ENCODE assay signal across 11 cellular contexts in genomic region chr17:75128694-75129505, GRCh38. TPM values are rescaled to one million over a fixed set of nuclear protein-coding genes. Genes with fewer than 3 reads are reported as not detected.
DNase-seq lines count a peak whose midpoint lies in the region; ATAC-seq and TF ChIP-seq lines count a peak whose summit lies in the region.
"Had no signal": no experiment of that assay in that cellular context is flagged by ENCODE, and none has a peak within 500 bp of the region (broad histone marks: within the 10 kb centered on the region; RNA-seq: fewer than 3 reads in every experiment).

No MANE protein-coding gene starts in this region.

- ATAC-seq in CD4-positive, alpha-beta T cell (ENCODE audit: poor library complexity) = no peak
- no peak for ATAC-seq in GM18873 (IDR thresholded peaks at IDR 0.05; ENCODE audit: low FRiP score, unreplicated experiment)

- H3K27me3 Mint-ChIP-seq in CD4-positive, alpha-beta T cell = no peaks in the 10 kb centered on the region
- peaks cover 2 to 5% (median 2%) of the 10 kb centered on the region in 3 donors for H3K27me3 Mint-ChIP-seq in immature natural killer cell (ENCODE audit: low read depth in 3 of 3)

- no peaks in the 10 kb centered on the region for H3K9me3 ChIP-seq in CD4-positive, alpha-beta T cell (ENCODE audit: control insufficient read depth, low read length)
- H3K9me3 ChIP-seq: BLaER1 treated with 17β-estradiol and CSF1 and Interleukin-3, amounts not matched to agents 10 nM and 100 nM had no signal

- no peaks in the 10 kb centered on the region for H3K27me3 ChIP-seq in CD4-positive, alpha-beta T cell (ENCODE audit: control insufficient read depth, insufficient read depth, low read length)
- H3K27me3 ChIP-seq: BLaER1 treated with 17β-estradiol and CSF1 and Interleukin-3, amounts not matched to agents 10 nM and 100 nM had no signal

- no peak for TF ChIP-seq CTCF in CD4-positive, alpha-beta T cell (IDR thresholded peaks at IDR 0.05)

- POLR2A ChIA-PET in CD4-positive, alpha-beta T cell (lab: Charles Lee) = interaction anchor here (0.7 kb wide), 1 partner anchor 15 kb away, joined by 4 read pairs; no protein-coding TSS in a partner anchor

- CTCF ChIA-PET in CD4-positive, alpha-beta T cell (lab: Charles Lee) = interaction anchor here (7.4 kb wide), 1 partner anchor 13 kb away, joined by 97 read pairs; no protein-coding TSS in a partner anchor

- no peak for DNase-seq in CD4-positive, alpha-beta T cell
- DNase-seq in NCI-H82 treated with DMSO at 0.1 percent for 48 hours (lab: John Stamatoyannopoulos, UW; ENCODE audit: unreplicated experiment) = peak; percentile 18
- no peak for DNase-seq in immature natural killer cell
- no peak for DNase-seq in NCI-H1436 treated with DMSO at 0.1 percent for 48 hours (lab: John Stamatoyannopoulos, UW)
- no peak for DNase-seq in head of caudate nucleus
- DNase-seq: hypothalamus; NCI-H1930; stimulated activated CD4-positive, alpha-beta T cell treated with anti-CD3 and anti-CD28 coated beads, Interleukin-2, amount 100 ng/mL, for 48 hours had no signal

- no peak overlapping the region for H3K27ac ChIP-seq in CD4-positive, alpha-beta T cell (ENCODE audit: low read depth, low read length)
- H3K27ac ChIP-seq: KMS-11 had no signal

- no peak overlapping the region for H3K27ac Mint-ChIP-seq in CD4-positive, alpha-beta T cell
- H3K27ac Mint-ChIP-seq in immature natural killer cell = no peak overlapping the region

- peak overlapping the region; percentile 71 for H3K4me3 Mint-ChIP-seq in CD4-positive, alpha-beta T cell
- H3K4me3 Mint-ChIP-seq in immature natural killer cell = peak overlapping the region in 4 of 5 donors; percentile 4 to 62 (median 46)

- peaks cover 9% of the 10 kb centered on the region for H3K36me3 Mint-ChIP-seq in CD4-positive, alpha-beta T cell (ENCODE audit: low read depth)
- no peaks in the 10 kb centered on the region for H3K36me3 Mint-ChIP-seq in immature natural killer cell

- H3K9me3 Mint-ChIP-seq in CD4-positive, alpha-beta T cell = no peaks in the 10 kb centered on the region
- no peaks in the 10 kb centered on the region for H3K9me3 Mint-ChIP-seq in immature natural killer cell

- peaks cover 30% of the 10 kb centered on the region for H3K4me1 Mint-ChIP-seq in CD4-positive, alpha-beta T cell (ENCODE audit: low read depth)
- H3K4me1 Mint-ChIP-seq in immature natural killer cell = peaks cover 37 to 40% of the 10 kb centered on the region in 2 donors

- intact Hi-C loops in CD4-positive, alpha-beta T cell (cut with DNase I, micrococcal nuclease) = no loop called here
- intact Hi-C loops in head of caudate nucleus (cut with DNase I) = no loop called here

RNA-seq across cellular contexts. Expression of gene NT5C, which starts 2.6 kb away (rescaled TPM):
- 10 to 100 TPM; 14.1 to 16.1 TPM for total RNA-seq in CD4-positive, alpha-beta T cell
- polyA plus RNA-seq in immature natural killer cell = 100 to 1,000 TPM in 1 of 3 donors, 10 to 100 TPM in 2; 80.3 to 111 (median 88.8) TPM

RNA-seq across cellular contexts. Expression of gene ARMC7, which starts 19.1 kb away (rescaled TPM):
- total RNA-seq in CD4-positive, alpha-beta T cell = 1 to 10 TPM; 4.1 to 4.8 TPM
- polyA plus RNA-seq in immature natural killer cell = 1 to 10 TPM in 2 of 3 donors, under 1 TPM in 1; 0.57 to 7.5 (median 3.5) TPM

RNA-seq across cellular contexts. Expression of gene JPT1, which starts 25.4 kb away (rescaled TPM):
- 10 to 100 TPM; 21.3 to 25.5 TPM for total RNA-seq in CD4-positive, alpha-beta T cell
- polyA plus RNA-seq in immature natural killer cell = 100 to 1,000 TPM; 105 to 168 (median 133) TPM

RNA-seq across cellular contexts. Expression of gene SLC16A5, which starts 41.1 kb away (rescaled TPM):
- total RNA-seq in CD4-positive, alpha-beta T cell = 10 to 100 TPM in 1 of 2 experiments, 1 to 10 TPM in 1; 9.2 to 11.0 TPM
- polyA plus RNA-seq in immature natural killer cell = 1 to 10 TPM; 1.5 to 2.1 (median 1.5) TPM

RNA-seq across cellular contexts. Expression of gene SUMO2, which starts 53.9 kb away (rescaled TPM):
- 100 to 1,000 TPM; 207 to 228 TPM for total RNA-seq in CD4-positive, alpha-beta T cell
- polyA plus RNA-seq in immature natural killer cell = 100 to 1,000 TPM; 214 to 427 (median 404) TPM
